Comparison of ENCODE assay signal across 22 cellular contexts in genomic region chr9:110890416-110890815, GRCh38.
DNase-seq lines count a peak whose midpoint lies in the region; ATAC-seq and TF ChIP-seq lines count a peak whose summit lies in the region.
"Had no signal": no experiment of that assay in that cellular context is flagged by ENCODE, and none has a peak within 500 bp of the region (broad histone marks: within the 10 kb centered on the region; RNA-seq: fewer than 3 reads in every experiment).

No MANE protein-coding gene starts in this region.

- no peaks in the 10 kb centered on the region for H3K4me1 Mint-ChIP-seq in T-cell

- H3K4me1 ChIP-seq in ascending aorta (peaks cover 4 to 20% of the 10 kb centered on the region in 2 donors), thoracic aorta (ENCODE audit: control insufficient read depth in 1 of 2, low read depth in 2 of 2) (peaks cover 18 to 65% of the 10 kb centered on the region in 2 donors), mammary epithelial cell (ENCODE audit: insufficient read depth, low read length) (no peaks in the 10 kb centered on the region)

- peaks cover 0 to 4% (median 3%) of the 10 kb centered on the region in 3 donors for H3K9me3 Mint-ChIP-seq in T-cell
- H3K9me3 Mint-ChIP-seq: HFFc6 had no signal

- ATAC-seq in thoracic aorta (ENCODE audit: insufficient number of reproducible peaks, low FRiP score, low read depth) (no peak), T-cell (replicated peaks in 1 of 4) (no peak)
- ATAC-seq: A549, Panc1 had no signal

- H3K9ac ChIP-seq in mammary epithelial cell (ENCODE audit: insufficient read depth, low read length) = no peak overlapping the region

- no peak overlapping the region for H3K4me2 ChIP-seq in mammary epithelial cell (ENCODE audit: insufficient read depth, low read depth, low read length)
- H3K4me2 ChIP-seq: A549 had no signal

- no peak overlapping the region for H3K27ac Mint-ChIP-seq in T-cell
- H3K27ac Mint-ChIP-seq: HFFc6 had no signal

- no peaks in the 10 kb centered on the region for H3K27me3 ChIP-seq in ascending aorta
- H3K27me3 ChIP-seq in thoracic aorta (replicated peaks; ENCODE audit: insufficient read depth) = no peaks in the 10 kb centered on the region
- no peaks in the 10 kb centered on the region for H3K27me3 ChIP-seq in mammary epithelial cell (ENCODE audit: insufficient read depth, low read length)

- CTCF ChIA-PET in mammary epithelial cell (lab: Charles Lee; ENCODE audit: low non-redundant PET) = no interaction called here
- CTCF ChIA-PET in T-cell (lab: Charles Lee) = no interaction called here

- intact Hi-C loops in ascending aorta (cut with DNase I) = no loop called here
- intact Hi-C loops in mammary epithelial cell (cut with micrococcal nuclease) = no loop called here

- H3K27ac ChIP-seq in ascending aorta (peak overlapping the region; percentile 15 to 46), thoracic aorta (peak overlapping the region; percentile 21 to 24), mammary epithelial cell (ENCODE audit: insufficient read depth, low read depth, low read length) (no peak overlapping the region)

- no TSS peak for BruUV-seq in mammary epithelial cell (replicated peaks; lab: Mats Ljungman, UMichigan)

- H3K9me3 ChIP-seq in ascending aorta (no peaks in the 10 kb centered on the region), thoracic aorta (no peaks in the 10 kb centered on the region), mammary epithelial cell (replicated peaks; ENCODE audit: insufficient read depth, low read length) (no peaks in the 10 kb centered on the region)
- H3K9me3 ChIP-seq: A549 had no signal

- TF ChIP-seq CTCF in AG10803 (conservative IDR thresholded peaks at IDR 0.05; ENCODE audit: low read length) (no peak), ascending aorta (IDR thresholded peaks at IDR 0.05) (no peak), thoracic aorta (IDR thresholded peaks at IDR 0.05) (no peak), mammary epithelial cell (conservative IDR thresholded peaks at IDR 0.05 in 1 of 2, IDR thresholded peaks at IDR 0.05 in 1 of 2; ENCODE audit: extremely low read depth in 1 of 2, insufficient read depth in 1 of 2, low read depth in 1 of 2, low read length in 2 of 2) (no peak)

- H3K36me3 Mint-ChIP-seq in T-cell = no peaks in the 10 kb centered on the region

- no peak overlapping the region for H2AFZ ChIP-seq in mammary epithelial cell (ENCODE audit: low read depth, low read length)

- no peaks in the 10 kb centered on the region for H4K20me1 ChIP-seq in mammary epithelial cell (ENCODE audit: insufficient read depth, low read length)

- in situ Hi-C loops in mammary epithelial cell (cut with MboI; ENCODE audit: low sequenced_read_pairs in 2 of 2) = no loop called here

- POLR2A ChIA-PET in T-cell (lab: Charles Lee) = no interaction called here

- H3K79me2 ChIP-seq in mammary epithelial cell (ENCODE audit: insufficient read depth, low read length) = peaks cover 3% of the 10 kb centered on the region

- dilution Hi-C loops in mammary epithelial cell (cut with HindIII; ENCODE audit: low sequenced_read_pairs) = no loop called here

- H3K27me3 Mint-ChIP-seq in T-cell = no peaks in the 10 kb centered on the region

- peak; percentile 23 for DNase-seq in AG10803 (ENCODE audit: low read depth)
- DNase-seq in HT1080 (ENCODE audit: low read depth) = peak; percentile 5
- DNase-seq in ascending aorta (ENCODE audit: low spot score in 2 of 2) = no peak
- no peak for DNase-seq in thoracic aorta (ENCODE audit: low spot score)
- no peak for DNase-seq in DMS53 (lab: John Stamatoyannopoulos, UW)
- DNase-seq in mammary epithelial cell = no peak
- no peak for DNase-seq in T-cell
- DNase-seq: AML-193, COR-L47, DMS 273 treated with DMSO at 0.1 percent for 48 hours, HFFc6, Kasumi-1, MM.1S, NCI-H1092, NCI-H1436 treated with DMSO at 0.1 percent for 48 hours, NCI-H2029 treated with DMSO at 0.1 percent for 48 hours, NCI-H2171, NCI-H446, SHP77 treated with DMSO at 0.1 percent for 48 hours had no signal

- no peak overlapping the region for H3K4me3 Mint-ChIP-seq in T-cell
- H3K4me3 Mint-ChIP-seq: CD14-positive monocyte, HFFc6 had no signal

- H3K36me3 ChIP-seq in ascending aorta = no peaks in the 10 kb centered on the region
- H3K36me3 ChIP-seq in thoracic aorta = no peaks in the 10 kb centered on the region
- H3K36me3 ChIP-seq in mammary epithelial cell (ENCODE audit: insufficient read depth, low read length) = no peaks in the 10 kb centered on the region

- no peak overlapping the region for H3K4me3 ChIP-seq in AG10803 (ENCODE audit: low read length)
- H3K4me3 ChIP-seq in ascending aorta = no peak overlapping the region
- no peak overlapping the region for H3K4me3 ChIP-seq in thoracic aorta
- H3K4me3 ChIP-seq in mammary epithelial cell (replicated peaks in 1 of 3; ENCODE audit: insufficient read depth in 1 of 3, low read depth in 2 of 3, low read length in 3 of 3) = no peak overlapping the region
- H3K4me3 ChIP-seq: A549 had no signal

Comparison
In these comparisons a context has a peak if more than half of its experiments do, and no peak if none do; other contexts are left out.
1. DNase-seq: peak in AG10803 (single experiment) and HT1080 (single experiment); none in ascending aorta (0 of 2), thoracic aorta (single experiment), DMS53 (single experiment), mammary epithelial cell (single experiment) and T-cell (0 of 34).